ENCODE assay signal across 8 cellular contexts in genomic region chr7:143287935-143288826, GRCh38. TPM values are rescaled to one million over a fixed set of nuclear protein-coding genes. Genes with fewer than 3 reads are reported as not detected.
DNase-seq lines count a peak whose midpoint lies in the region; ATAC-seq and TF ChIP-seq lines count a peak whose summit lies in the region.

CASP2 (plus strand) TSS chr7:143288351; CDS start chr7:143288456, 105 bp downstream.

- H3K4me3 ChIP-seq in BJ (ENCODE audit: low read depth, low read length), result peak within 1 kb of the TSS; percentile 92
- peak within 1 kb of the TSS; percentile 94 for H3K4me3 ChIP-seq in choroid plexus epithelial cell (ENCODE audit: low read depth, low read length)

- H3K36me3 ChIP-seq in BJ (ENCODE audit: control insufficient read depth, insufficient read depth, low read length), result peaks cover 3% of the 10 kb centered on the region

- no peaks in the 10 kb centered on the region for H3K27me3 ChIP-seq in BJ (ENCODE audit: control insufficient read depth, insufficient read depth, low read length)

- H3K27me3 Mint-ChIP-seq in activated CD4-positive, alpha-beta T cell treated with anti-CD3 and anti-CD28 coated beads for 36 hours, result no peaks in the 10 kb centered on the region

- CTCF ChIA-PET in BJ (lab: Yijun Ruan, JAX), result interaction anchor here (0.7 to 1.5 kb wide), 5 partner anchors 8 to 92 kb away, joined by 3 to 6 read pairs (median 4); no protein-coding TSS in a partner anchor
- CTCF ChIA-PET in activated CD4-positive, alpha-beta T cell treated with anti-CD3 and anti-CD28 coated beads for 36 hours (lab: Charles Lee), result interaction anchor here (0.9 to 2.3 kb wide), 9 partner anchors 8 to 119 kb away, joined by 3 to 21 read pairs (median 3); no protein-coding TSS in a partner anchor

- peaks cover 46% of the 10 kb centered on the region for H3K4me1 Mint-ChIP-seq in activated CD4-positive, alpha-beta T cell treated with anti-CD3 and anti-CD28 coated beads for 36 hours

- ATAC-seq in HG03457 (IDR thresholded peaks at IDR 0.05; ENCODE audit: unreplicated experiment), result peak; percentile 78
- peak; percentile 94 for ATAC-seq in activated CD4-positive, alpha-beta T cell treated with anti-CD3 and anti-CD28 coated beads for 36 hours

- TF ChIP-seq CTCF in BJ (IDR thresholded peaks at IDR 0.05; ENCODE audit: insufficient read depth, low read depth, low read length) (peak; percentile 50), choroid plexus epithelial cell (conservative IDR thresholded peaks at IDR 0.05; ENCODE audit: low read depth, low read length) (peak; percentile 46)

- H3K4me3 Mint-ChIP-seq in activated CD4-positive, alpha-beta T cell treated with anti-CD3 and anti-CD28 coated beads for 36 hours, result peak within 1 kb of the TSS; percentile 89

- peaks cover 41% of the 10 kb centered on the region for H3K36me3 Mint-ChIP-seq in activated CD4-positive, alpha-beta T cell treated with anti-CD3 and anti-CD28 coated beads for 36 hours (ENCODE audit: low read depth)

- H3K27ac Mint-ChIP-seq in activated CD4-positive, alpha-beta T cell treated with anti-CD3 and anti-CD28 coated beads for 36 hours, result peak within 1 kb of the TSS; percentile 98

- POLR2A ChIA-PET in BJ (lab: Charles Lee), result no interaction called here
- POLR2A ChIA-PET in activated CD4-positive, alpha-beta T cell treated with anti-CD3 and anti-CD28 coated beads for 36 hours (lab: Charles Lee), result interaction anchor here (0.8 to 2.9 kb wide), 6 partner anchors 8 to 480 kb away, joined by 3 to 10 read pairs (median 4); partner anchors contain the start of gene GSTK1

- DNase-seq in BJ (ENCODE audit: low read depth), result peak; percentile 85
- DNase-seq in GM19240 (ENCODE audit: insufficient read length, low spot score), result peak; percentile 93
- peak; percentile 88 to 91 for DNase-seq in NCI-H524 (lab: John Stamatoyannopoulos, UW)
- peak; percentile 100 for DNase-seq in activated CD4-positive, alpha-beta T cell treated with anti-CD3 and anti-CD28 coated beads for 36 hours
- peak; percentile 98 for DNase-seq in choroid plexus epithelial cell (ENCODE audit: low read depth)
- peak; percentile 97 for DNase-seq in kidney tubule cell (ENCODE audit: low spot score)
- DNase-seq in stimulated activated CD4-positive, alpha-beta T cell treated with anti-CD3 and anti-CD28 coated beads, Interleukin-1b, Interleukin-23, amount 100 ng/mL, for 1 hour (ENCODE audit: low read depth in 2 of 2), result peak; percentile 97 to 98

- peaks cover 2% of the 10 kb centered on the region for H3K9me3 Mint-ChIP-seq in activated CD4-positive, alpha-beta T cell treated with anti-CD3 and anti-CD28 coated beads for 36 hours (ENCODE audit: low read depth)

- intact Hi-C loops in activated CD4-positive, alpha-beta T cell treated with anti-CD3 and anti-CD28 coated beads for 36 hours (cut with DNase I, micrococcal nuclease), result loop anchor here (1.0 to 2.0 kb wide), 8 partner anchors 25 to 479 kb away; partner anchors contain the start of genes GSTK1 (in 2 of the 2) and ZYX (in 1 of the 2)

RNA-seq across cellular contexts. Expression of gene CASP2, which starts in this region (rescaled TPM):
- 15.4 and 16.0 TPM in 2 replicates for polyA plus RNA-seq in BJ (2011; rRNA removed)
- polyA minus RNA-seq in BJ (2011; rRNA and poly(A)+ RNA removed), result 27.3 and 39.8 TPM in 2 replicates
- total RNA-seq in activated CD4-positive, alpha-beta T cell treated with anti-CD3 and anti-CD28 coated beads for 36 hours, result 100 to 1,000 TPM in 1 of 2 experiments, 10 to 100 TPM in 1; 91.1 to 106 TPM

Comparison
In these comparisons a context has a peak if more than half of its experiments do, and no peak if none do; other contexts are left out.
1. Peak in every context shown above with its lines: DNase-seq, ATAC-seq and H3K4me3 ChIP-seq.